In genomic region chr7:48173983-48174382, GRCh38 we compare ENCODE assay signal across 22 cellular contexts. TPM values are rescaled to one million over a fixed set of nuclear protein-coding genes. Genes with fewer than 3 reads are reported as not detected.
DNase-seq lines count a peak whose midpoint lies in the region; ATAC-seq, FAIRE-seq and TF ChIP-seq lines count a peak whose summit lies in the region.
"Had no signal": no experiment of that assay in that cellular context is flagged by ENCODE, and none has a peak within 500 bp of the region (broad histone marks: within the 10 kb centered on the region; RNA-seq: fewer than 3 reads in every experiment).

No MANE protein-coding gene starts in this region.

- H3K27ac Mint-ChIP-seq in Calu3 (ENCODE audit: unreplicated experiment) (peak overlapping the region; percentile 48), osteocyte (ENCODE audit: unreplicated experiment) (peak overlapping the region; percentile 84)
- H3K27ac Mint-ChIP-seq: activated CD4-positive, alpha-beta memory T cell treated with anti-CD3 and anti-CD28 coated beads, Interleukin-2, amount 10 ng/mL, durations not matched to agents 7 days and 5 days; activated naive CD4-positive, alpha-beta T cell treated with anti-CD3 and anti-CD28 coated beads for 36 hours; stimulated activated effector memory CD8-positive, alpha-beta T cell treated with anti-CD3 and anti-CD28 coated beads, Interleukin-12 subunit alpha, Interleukin-12 subunit beta, amount 100 ng/mL, for 72 hours had no signal

- BruUV-seq in Calu3 (replicated peaks; lab: Mats Ljungman, UMichigan): no TSS peak

- H3K36me3 ChIP-seq in left lung (no peaks in the 10 kb centered on the region), testis (ENCODE audit: low read depth, missing control alignments) (no peaks in the 10 kb centered on the region)
- H3K36me3 ChIP-seq: thoracic aorta had no signal

- no peak for ATAC-seq in left lung
- ATAC-seq: left ventricle myocardium superior; stimulated activated effector memory CD8-positive, alpha-beta T cell treated with anti-CD3 and anti-CD28 coated beads, Interleukin-12 subunit alpha, Interleukin-12 subunit beta, amount 100 ng/mL, for 72 hours had no signal

- H3K4me1 Mint-ChIP-seq in Calu3 (ENCODE audit: low read depth, unreplicated experiment) (peaks cover 24% of the 10 kb centered on the region), osteocyte (ENCODE audit: unreplicated experiment) (peaks cover 46% of the 10 kb centered on the region)
- H3K4me1 Mint-ChIP-seq: activated CD4-positive, alpha-beta memory T cell treated with anti-CD3 and anti-CD28 coated beads, Interleukin-2, amount 10 ng/mL, durations not matched to agents 7 days and 5 days; stimulated activated effector memory CD8-positive, alpha-beta T cell treated with anti-CD3 and anti-CD28 coated beads, Interleukin-12 subunit alpha, Interleukin-12 subunit beta, amount 100 ng/mL, for 72 hours had no signal

- H3K9me3 Mint-ChIP-seq in Calu3 (ENCODE audit: low read depth, unreplicated experiment) (no peaks in the 10 kb centered on the region), osteocyte (ENCODE audit: unreplicated experiment) (peaks cover 3% of the 10 kb centered on the region)
- H3K9me3 Mint-ChIP-seq: activated CD4-positive, alpha-beta memory T cell treated with anti-CD3 and anti-CD28 coated beads, Interleukin-2, amount 10 ng/mL, durations not matched to agents 7 days and 5 days; activated naive CD4-positive, alpha-beta T cell treated with anti-CD3 and anti-CD28 coated beads for 36 hours; stimulated activated effector memory CD8-positive, alpha-beta T cell treated with anti-CD3 and anti-CD28 coated beads, Interleukin-12 subunit alpha, Interleukin-12 subunit beta, amount 100 ng/mL, for 72 hours had no signal

- H3K27me3 ChIP-seq in left lung: no peaks in the 10 kb centered on the region
- H3K27me3 ChIP-seq in testis: no peaks in the 10 kb centered on the region

- peaks cover 0 to 11% of the 10 kb centered on the region in 2 donors for H3K4me1 ChIP-seq in left lung
- no peaks in the 10 kb centered on the region for H3K4me1 ChIP-seq in testis
- H3K4me1 ChIP-seq: Caco-2 had no signal

- H3K27ac ChIP-seq in left lung (no peak overlapping the region), testis (no peak overlapping the region)
- H3K27ac ChIP-seq: coronary artery, thoracic aorta had no signal

- DNase-seq in Calu3: no peak
- peak; percentile 32 for DNase-seq in RPMI7951 (ENCODE audit: low read depth)
- DNase-seq in osteocyte (ENCODE audit: extremely low spot score, unreplicated experiment): no peak
- DNase-seq in GM10266 (ENCODE audit: extremely low spot score): no peak
- no peak for DNase-seq in left lung
- DNase-seq in testis: no peak
- no peak for DNase-seq in CD1c-positive myeloid dendritic cell (ENCODE audit: extremely low spot score)
- DNase-seq: activated CD4-positive, alpha-beta memory T cell treated with anti-CD3 and anti-CD28 coated beads, Interleukin-2, amount 10 ng/mL, durations not matched to agents 7 days and 5 days; activated naive CD4-positive, alpha-beta T cell treated with anti-CD3 and anti-CD28 coated beads for 36 hours; activated T-cell treated with anti-CD3 and anti-CD28 coated beads, Interleukin-2, amount 50 U/mL, for 1 hour; aorta; Caco-2; left ventricle myocardium superior; NCI-H1417 treated with DMSO at 0.1 percent for 48 hours; NCI-H524 treated with DMSO at 0.1 percent for 48 hours; SIG-M5; T-helper 2 cell had no signal

- peak; percentile 4 for FAIRE-seq in endometrium (lab: Jason Lieb, UNC)
- FAIRE-seq: GM19239 had no signal

- no peak for TF ChIP-seq CTCF in Calu3 (IDR thresholded peaks at IDR 0.05; ENCODE audit: unreplicated experiment)
- no peak for TF ChIP-seq CTCF in osteocyte (IDR thresholded peaks at IDR 0.05)
- TF ChIP-seq CTCF in GM10266 (IDR thresholded peaks at IDR 0.05; ENCODE audit: control insufficient read depth, insufficient read depth, low read depth, missing control alignments): no peak
- no peak for TF ChIP-seq CTCF in left lung (IDR thresholded peaks at IDR 0.05)
- TF ChIP-seq CTCF in testis (IDR thresholded peaks at IDR 0.05): no peak

- H3K9me3 ChIP-seq in left lung (no peaks in the 10 kb centered on the region), testis (no peaks in the 10 kb centered on the region)
- H3K9me3 ChIP-seq: Caco-2, thoracic aorta had no signal

- TF ChIP-seq POLR2A in testis (IDR thresholded peaks at IDR 0.05): no peak

- no peaks in the 10 kb centered on the region for H3K27me3 Mint-ChIP-seq in Calu3 (ENCODE audit: unreplicated experiment)
- H3K27me3 Mint-ChIP-seq in osteocyte (ENCODE audit: unreplicated experiment): no peaks in the 10 kb centered on the region

- CTCF ChIA-PET in Calu3 (lab: Charles Lee): interaction anchor here (0.6 to 0.9 kb wide), 3 partner anchors 28 to 726 kb away, joined by 3 to 5 read pairs (median 3); no protein-coding TSS in a partner anchor

- no peak overlapping the region for H3K4me3 Mint-ChIP-seq in Calu3 (ENCODE audit: low read depth, unreplicated experiment)
- H3K4me3 Mint-ChIP-seq in osteocyte (ENCODE audit: unreplicated experiment): no peak overlapping the region
- H3K4me3 Mint-ChIP-seq: activated CD4-positive, alpha-beta memory T cell treated with anti-CD3 and anti-CD28 coated beads, Interleukin-2, amount 10 ng/mL, durations not matched to agents 7 days and 5 days; activated naive CD4-positive, alpha-beta T cell treated with anti-CD3 and anti-CD28 coated beads for 36 hours; stimulated activated effector memory CD8-positive, alpha-beta T cell treated with anti-CD3 and anti-CD28 coated beads, Interleukin-12 subunit alpha, Interleukin-12 subunit beta, amount 100 ng/mL, for 72 hours had no signal

- H3K4me3 ChIP-seq in left lung (no peak overlapping the region), testis (no peak overlapping the region)
- H3K4me3 ChIP-seq: coronary artery, thoracic aorta had no signal

- H3K36me3 Mint-ChIP-seq in Calu3 (ENCODE audit: insufficient read depth, unreplicated experiment) (no peaks in the 10 kb centered on the region), osteocyte (ENCODE audit: unreplicated experiment) (no peaks in the 10 kb centered on the region)
- H3K36me3 Mint-ChIP-seq: stimulated activated effector memory CD8-positive, alpha-beta T cell treated with anti-CD3 and anti-CD28 coated beads, Interleukin-12 subunit alpha, Interleukin-12 subunit beta, amount 100 ng/mL, for 72 hours had no signal

- intact Hi-C loops in Calu3 (cut with micrococcal nuclease; ENCODE audit: unreplicated experiment): loop anchor here (2.0 kb wide), 1 partner anchor 77 kb away; no protein-coding TSS in a partner anchor
- intact Hi-C loops in left lung (cut with DNase I): no loop called here
- intact Hi-C loops in testis (cut with DNase I; ENCODE audit: low total_unique reads): no loop called here

RNA-seq across cellular contexts. Expression of gene ABCA13, which starts 2.7 kb away (rescaled TPM):
- total RNA-seq in Calu3 (2022) (9.4 and 12.1 TPM in 2 replicates), osteocyte (0.63 and 1.1 TPM in 2 replicates), left lung (1 to 10 TPM in 1 of 2 donors, under 1 TPM in 1; 0.55 to 2.9 TPM), testis (1 to 10 TPM; 4.3 to 7.3 TPM)
- total RNA-seq in RPMI7951 (2014; rRNA removed; shearing (Covaris generic)): 0.10 and 0.48 TPM in 2 replicates
- 3.5 TPM for polyA plus RNA-seq in testis (ENCODE audit: insufficient read depth, low read depth, low replicate concordance)
- total RNA-seq: activated CD4-positive, alpha-beta memory T cell treated with anti-CD3 and anti-CD28 coated beads, Interleukin-2, amount 10 ng/mL, durations not matched to agents 7 days and 5 days; activated naive CD4-positive, alpha-beta T cell treated with anti-CD3 and anti-CD28 coated beads for 36 hours; thoracic aorta had no signal
- polyA plus RNA-seq: aorta had no signal
